ENCODE assay signal across 23 cellular contexts in the genomic region with DNA sequence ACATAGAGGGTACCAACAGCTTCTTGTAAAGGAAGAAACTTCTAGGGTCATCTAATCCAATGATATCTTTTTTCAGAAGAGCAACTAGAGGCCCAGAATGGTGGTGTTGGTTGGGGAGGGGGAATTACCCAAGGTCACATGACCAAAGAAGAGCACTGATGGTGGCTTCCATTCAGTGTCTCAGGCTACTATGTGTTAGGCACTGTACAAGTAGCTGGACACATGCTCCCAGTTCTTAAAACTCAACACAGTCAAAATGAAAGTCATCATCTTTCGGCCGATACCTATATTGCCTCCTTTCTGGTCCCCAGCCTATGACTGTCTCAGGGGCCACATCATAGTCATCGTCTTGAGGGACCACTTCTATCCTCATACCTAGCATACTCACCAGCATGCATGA.
"Had no signal": no experiment of that assay in that cellular context is flagged by ENCODE, and none has a peak within 500 bp of the region (broad histone marks: within the 10 kb centered on the region; RNA-seq: fewer than 3 reads in every experiment).

No MANE protein-coding gene starts in this region.

- DNase-seq: activated CD4-positive, alpha-beta T cell treated with anti-CD3 and anti-CD28 coated beads for 48 hours; activated CD4-positive, alpha-beta T cell treated with anti-CD3 and anti-CD28 coated beads, Interleukin-2, amount 50 U/mL, for 4 hours; activated CD4-positive, CD25-positive, alpha-beta regulatory T cell treated with anti-CD3 and anti-CD28 coated beads, Interleukin-2, amount 50 U/mL, for 72 hours; activated CD8-positive, alpha-beta memory T cell treated with anti-CD3 and anti-CD28 coated beads, Interleukin-2, amount 50 U/mL, for 48 hours; activated CD8-positive, alpha-beta T cell treated with anti-CD3 and anti-CD28 coated beads, Interleukin-2, amount 10 ng/mL, durations not matched to agents 7 days and 5 days; activated naive CD4-positive, alpha-beta T cell treated with anti-CD3 and anti-CD28 coated beads, Interleukin-2, amount 50 U/mL, for 16 hours; activated T-cell treated with anti-CD3 and anti-CD28 coated beads, Interleukin-2, amount 50 U/mL, for 1 hour; amniotic stem cell; brain microvascular endothelial cell; NCI-H1048; NCI-H1930; NCI-H2107; NCI-H2171 treated with DMSO at 0.1 percent for 48 hours; NCI-H226; NCI-H526 treated with DMSO at 0.1 percent for 48 hours; NCI-H82; NK-92 treated with Interleukin-12 subunit alpha and Interleukin-12 subunit beta, amount 100 ng/mL, for 24 hours; OCI-M1; Peyer's patch; Right ventricle myocardium superior; SJCRH30 had no signal

- ATAC-seq: activated CD8-positive, alpha-beta T cell treated with anti-CD3 and anti-CD28 coated beads, Interleukin-2, amount 10 ng/mL, durations not matched to agents 7 days and 5 days; SK-N-SH treated with all-trans-retinoic acid at 6 μM for 48 hours; WTC11 had no signal
